Comparison of ENCODE assay signal across 9 cellular contexts in the genomic region with DNA sequence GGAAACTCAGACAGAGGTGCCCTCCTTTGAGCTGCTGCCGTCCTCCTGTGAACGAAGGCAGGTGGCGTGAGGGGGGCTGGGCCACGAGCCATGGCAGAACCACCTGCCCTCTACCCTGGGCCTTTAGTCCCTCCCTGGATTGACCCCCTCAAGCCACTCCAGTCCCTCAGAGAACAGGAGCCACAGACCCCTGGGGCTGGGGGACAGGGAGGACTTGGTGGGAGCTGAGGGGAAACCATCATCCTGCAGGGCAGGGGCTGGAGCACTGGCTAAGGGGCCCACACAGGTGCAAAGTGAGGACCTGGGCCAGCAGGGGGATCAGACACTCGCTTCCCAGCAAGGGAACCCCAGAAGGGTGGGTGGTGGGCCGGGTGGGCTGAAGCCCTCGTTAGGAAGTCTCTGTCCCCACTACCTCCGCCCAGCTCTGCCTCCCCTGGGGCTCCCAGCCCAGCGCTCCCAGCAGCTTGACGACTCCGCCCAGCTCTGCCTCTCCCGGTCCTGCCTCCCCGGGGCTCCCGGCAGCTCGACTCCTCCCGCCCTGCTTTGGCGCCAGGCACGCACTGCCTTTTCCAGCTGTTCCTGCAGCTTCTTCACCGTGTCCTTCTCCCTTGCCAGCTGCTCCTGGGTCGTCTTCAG. TPM values are rescaled to one million over a fixed set of nuclear protein-coding genes. Genes with fewer than 3 reads are reported as not detected.
A peak's percentile ranks its signal among the peaks of the same experiment; 100 is the strongest.
DNase-seq lines count a peak whose midpoint lies in the region; ATAC-seq and TF ChIP-seq lines count a peak whose summit lies in the region.
"Had no signal": no experiment of that assay in that cellular context is flagged by ENCODE, and none has a peak within 500 bp of the region (broad histone marks: within the 10 kb centered on the region; RNA-seq: fewer than 3 reads in every experiment).

No MANE protein-coding gene starts in this region.

- no peak overlapping the region for H3K4me3 Mint-ChIP-seq in activated naive CD4-positive, alpha-beta T cell treated with anti-CD3 and anti-CD28 coated beads, Interleukin-2, amount 50 U/mL, for 24 hours
- H3K4me3 Mint-ChIP-seq: activated naive CD8-positive, alpha-beta T cell had no signal

- H3K4me1 Mint-ChIP-seq in activated naive CD4-positive, alpha-beta T cell treated with anti-CD3 and anti-CD28 coated beads, Interleukin-2, amount 50 U/mL, for 24 hours: peaks cover 24% of the 10 kb centered on the region

- H3K4me1 ChIP-seq in body of pancreas (peaks cover 80% of the 10 kb centered on the region), aorta (ENCODE audit: control insufficient read depth in 1 of 2, insufficient read depth in 2 of 2, low read length in 2 of 2) (no peaks in the 10 kb centered on the region)

- TF ChIP-seq POLR2A in body of pancreas (IDR thresholded peaks at IDR 0.05): no peak
- TF ChIP-seq POLR2A in lower leg skin (IDR thresholded peaks at IDR 0.05): no peak

- no peaks in the 10 kb centered on the region for H3K36me3 Mint-ChIP-seq in activated naive CD4-positive, alpha-beta T cell treated with anti-CD3 and anti-CD28 coated beads, Interleukin-2, amount 50 U/mL, for 24 hours
- H3K36me3 Mint-ChIP-seq: activated naive CD8-positive, alpha-beta T cell had no signal

- H3K9me3 ChIP-seq in body of pancreas (no peaks in the 10 kb centered on the region), aorta (ENCODE audit: control insufficient read depth, low read length) (no peaks in the 10 kb centered on the region)

- no peaks in the 10 kb centered on the region for H3K9me3 Mint-ChIP-seq in activated naive CD4-positive, alpha-beta T cell treated with anti-CD3 and anti-CD28 coated beads, Interleukin-2, amount 50 U/mL, for 24 hours

- ATAC-seq in body of pancreas (peak; percentile 45), aorta (ENCODE audit: low FRiP score) (peak; percentile 68), HG02938 (IDR thresholded peaks at IDR 0.05; ENCODE audit: unreplicated experiment) (no peak), GM21576 (IDR thresholded peaks at IDR 0.05; ENCODE audit: unreplicated experiment) (no peak), HG02759 (IDR thresholded peaks at IDR 0.05; ENCODE audit: unreplicated experiment) (no peak)

- intact Hi-C loops in body of pancreas (cut with DNase I): no loop called here
- intact Hi-C loops in lower leg skin (cut with DNase I; ENCODE audit: low total_unique reads): no loop called here
- intact Hi-C loops in aorta (cut with DNase I): loop anchor here in 1 of 2 donors (2.0 to 5.0 kb wide), 2 partner anchors 42 to 109 kb away; partner anchors contain the start of gene DSTN

- H3K27ac Mint-ChIP-seq in activated naive CD4-positive, alpha-beta T cell treated with anti-CD3 and anti-CD28 coated beads, Interleukin-2, amount 50 U/mL, for 24 hours: peak overlapping the region; percentile 43
- H3K27ac Mint-ChIP-seq: activated naive CD8-positive, alpha-beta T cell had no signal

- TF ChIP-seq CTCF in body of pancreas (IDR thresholded peaks at IDR 0.05): no peak
- TF ChIP-seq CTCF in lower leg skin (IDR thresholded peaks at IDR 0.05): no peak

- H3K27me3 Mint-ChIP-seq in activated naive CD4-positive, alpha-beta T cell treated with anti-CD3 and anti-CD28 coated beads, Interleukin-2, amount 50 U/mL, for 24 hours: no peaks in the 10 kb centered on the region
- H3K27me3 Mint-ChIP-seq: activated naive CD8-positive, alpha-beta T cell had no signal

- no peak overlapping the region for H3K4me3 ChIP-seq in body of pancreas
- no peak overlapping the region for H3K4me3 ChIP-seq in lower leg skin (ENCODE audit: low read depth, poor library complexity, severe bottlenecking)
- H3K4me3 ChIP-seq in aorta (ENCODE audit: low read length in 2 of 2): no peak overlapping the region

- no peak for DNase-seq in activated naive CD4-positive, alpha-beta T cell treated with Interleukin-2 at 50 U/mL for 16 hours
- peak; percentile 70 to 88 (median 79) for DNase-seq in body of pancreas
- DNase-seq in lower leg skin (ENCODE audit: low spot score in 2 of 2): peak; percentile 76 to 95
- DNase-seq in aorta: peak; percentile 88 to 93

- H3K27me3 ChIP-seq in body of pancreas: no peaks in the 10 kb centered on the region
- no peaks in the 10 kb centered on the region for H3K27me3 ChIP-seq in aorta (ENCODE audit: control insufficient read depth in 1 of 2, insufficient read depth in 2 of 2, low read length in 1 of 2)

- H3K36me3 ChIP-seq in body of pancreas (replicated peaks in 1 of 2; ENCODE audit: insufficient read depth in 1 of 2, low read depth in 2 of 2) (peaks cover 16 to 21% of the 10 kb centered on the region in 2 donors), aorta (ENCODE audit: control insufficient read depth in 1 of 2, insufficient read depth in 2 of 2, low read length in 1 of 2) (peaks cover 0 to 2% of the 10 kb centered on the region in 2 donors)

- 23 to 30% methylated on average over 14 to 20 of the region's 20 CpGs for WGBS in body of pancreas, 2 donors
- WGBS in lower leg skin, 2 donors: 32 to 33% methylated on average over 17 to 20 of the region's 20 CpGs
- 15 to 18% methylated on average over 16 to 20 of the region's 20 CpGs for WGBS in aorta, 2 donors

- H3K27ac ChIP-seq in body of pancreas: peak overlapping the region; percentile 63 to 83 (median 72)
- peak overlapping the region in 1 of 2 donors; percentile 76 for H3K27ac ChIP-seq in aorta (ENCODE audit: low read depth in 1 of 2, low read length in 2 of 2)

RNA-seq across cellular contexts. Expression of gene DSTN, which starts 44.4 kb away (rescaled TPM):
- total RNA-seq in body of pancreas (100 to 1,000 TPM; 103 to 464 TPM), lower leg skin (100 to 1,000 TPM; 237 to 335 (median 290) TPM), aorta (1,000 to 10,000 TPM; 1,041 to 1,932 TPM)
- polyA plus RNA-seq in aorta: 1,000 to 10,000 TPM; 2,289 to 5,298 TPM

Comparison
In these comparisons a context has a peak if more than half of its experiments do, and no peak if none do; other contexts are left out.
1. ATAC-seq: peak in body of pancreas (single experiment) and aorta (single experiment); none in HG02938 (single experiment), GM21576 (single experiment) and HG02759 (single experiment).